ENCODE assay signal across 9 cellular contexts in the genomic region with DNA sequence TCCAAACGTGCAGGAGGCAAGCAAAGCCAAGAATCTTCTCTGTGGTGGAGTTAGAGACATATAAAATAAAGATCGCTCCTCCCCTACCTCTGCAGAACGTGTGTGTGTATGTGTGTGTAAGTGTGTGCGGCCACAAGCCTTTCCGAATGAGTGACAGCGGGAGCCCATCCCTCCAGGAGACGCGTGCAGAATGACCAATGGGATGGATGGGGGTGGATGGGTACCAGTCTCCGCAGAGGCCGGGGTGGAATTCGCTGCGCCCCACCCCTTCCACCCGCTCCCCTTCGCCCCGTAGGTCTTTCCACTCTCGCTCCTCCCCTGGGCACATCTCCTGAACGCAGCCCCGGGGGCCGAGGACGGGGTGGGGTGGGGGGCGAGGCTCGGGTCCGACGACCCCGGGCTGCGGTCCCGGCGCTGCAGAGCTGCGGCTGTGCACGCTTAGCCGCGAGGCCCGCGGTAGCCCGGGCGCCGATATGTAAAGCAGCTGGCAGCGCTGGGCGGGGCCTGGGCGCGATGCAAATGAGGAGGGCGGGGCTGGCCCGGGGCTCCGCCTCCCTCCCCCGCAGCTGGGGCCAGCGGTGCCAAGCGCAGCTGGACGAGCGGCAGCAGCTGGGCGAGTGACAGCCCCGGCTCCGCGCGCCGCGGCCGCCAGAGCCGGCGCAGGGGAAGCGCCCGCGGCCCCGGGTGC. TPM values are rescaled to one million over a fixed set of nuclear protein-coding genes. Genes with fewer than 3 reads are reported as not detected.
DNase-seq lines count a peak whose midpoint lies in the region; ATAC-seq and TF ChIP-seq lines count a peak whose summit lies in the region.
"Had no signal": no experiment of that assay in that cellular context is flagged by ENCODE, and none has a peak within 500 bp of the region (broad histone marks: within the 10 kb centered on the region; RNA-seq: fewer than 3 reads in every experiment).

A gene (plus strand): TSS at position 594 of the 688 bp plus-strand sequence.

- WGBS in stomach, 5 donors = 1 to 4% (median 2%) methylated on average over 9 to 63 of the region's 63 CpGs

- H2AFZ ChIP-seq in neuron (ENCODE audit: low read depth, low read length) = peak within 1 kb of the TSS; percentile 33

- H3K4me3 ChIP-seq in foreskin fibroblast (ENCODE audit: low read depth in 1 of 2, low read length in 2 of 2) (no peak within 1 kb of the TSS), neuron (ENCODE audit: low read length) (peak within 1 kb of the TSS; percentile 38), stomach (peak within 1 kb of the TSS; percentile 54 to 69 (median 57))

- no peaks in the 10 kb centered on the region for H3K36me3 ChIP-seq in neuron (ENCODE audit: insufficient read depth, low read length)
- no peaks in the 10 kb centered on the region for H3K36me3 ChIP-seq in stomach

- H3K27ac ChIP-seq in stomach = peak within 1 kb of the TSS in 3 of 5 donors; percentile 49 to 59 (median 57)

- TF ChIP-seq POLR2A in stomach (IDR thresholded peaks at IDR 0.05) = no peak

- H3K4me1 ChIP-seq in neuron (ENCODE audit: insufficient read depth, low read length) (peaks cover 5% of the 10 kb centered on the region), stomach (peaks cover 0 to 35% (median 13%) of the 10 kb centered on the region in 4 donors)

- peak; percentile 63 for ATAC-seq in HG03025 (IDR thresholded peaks at IDR 0.05; ENCODE audit: low FRiP score, unreplicated experiment)

- intact Hi-C loops in stomach (cut with DNase I; ENCODE audit: low total_unique reads) = no loop called here

- H3K9me3 ChIP-seq in neuron (ENCODE audit: low read length) (no peaks in the 10 kb centered on the region), stomach (peaks cover 0 to 9% (median 3%) of the 10 kb centered on the region in 4 donors)

- DNase-seq in NCI-H2081 (lab: John Stamatoyannopoulos, UW) = peak; percentile 2 to 7
- no peak for DNase-seq in NCI-H2081 treated with DMSO at 0.1 percent for 48 hours (lab: John Stamatoyannopoulos, UW)
- peak; percentile 91 for DNase-seq in OCI-M1 (lab: John Stamatoyannopoulos, UW)
- DNase-seq in activated T-helper 1 cell treated with Interleukin-2 at 50 U/mL for 16 hours (ENCODE audit: low read depth) = peak; percentile 84
- DNase-seq in foreskin fibroblast = peak; percentile 17 to 44
- DNase-seq in stomach = peak; percentile 68

- H3K27me3 ChIP-seq in neuron (ENCODE audit: insufficient read depth, low read length) (peaks cover 55% of the 10 kb centered on the region), stomach (peaks cover 0 to 50% (median 31%) of the 10 kb centered on the region in 3 donors)

- TF ChIP-seq EP300 in stomach (IDR thresholded peaks at IDR 0.05) = no peak

- no peak for TF ChIP-seq CTCF in foreskin fibroblast (IDR thresholded peaks at IDR 0.05; ENCODE audit: low read depth, low read length)
- no peak for TF ChIP-seq CTCF in stomach (IDR thresholded peaks at IDR 0.05)

RNA-seq across cellular contexts. Expression of the gene that starts here (rescaled TPM):
- 10 to 100 TPM; 10.6 to 49.6 (median 19.7) TPM for total RNA-seq in stomach
- polyA plus RNA-seq in stomach = 1 to 10 TPM; 1.1 to 2.0 (median 1.2) TPM
- polyA plus RNA-seq: AG04450 had no signal

Comparison
In these comparisons a context has a peak if more than half of its experiments do, and no peak if none do; other contexts are left out.
1. H3K4me3 ChIP-seq: peak in neuron (single experiment) and stomach (4 of 4); none in foreskin fibroblast (0 of 2).